In the genomic region with DNA sequence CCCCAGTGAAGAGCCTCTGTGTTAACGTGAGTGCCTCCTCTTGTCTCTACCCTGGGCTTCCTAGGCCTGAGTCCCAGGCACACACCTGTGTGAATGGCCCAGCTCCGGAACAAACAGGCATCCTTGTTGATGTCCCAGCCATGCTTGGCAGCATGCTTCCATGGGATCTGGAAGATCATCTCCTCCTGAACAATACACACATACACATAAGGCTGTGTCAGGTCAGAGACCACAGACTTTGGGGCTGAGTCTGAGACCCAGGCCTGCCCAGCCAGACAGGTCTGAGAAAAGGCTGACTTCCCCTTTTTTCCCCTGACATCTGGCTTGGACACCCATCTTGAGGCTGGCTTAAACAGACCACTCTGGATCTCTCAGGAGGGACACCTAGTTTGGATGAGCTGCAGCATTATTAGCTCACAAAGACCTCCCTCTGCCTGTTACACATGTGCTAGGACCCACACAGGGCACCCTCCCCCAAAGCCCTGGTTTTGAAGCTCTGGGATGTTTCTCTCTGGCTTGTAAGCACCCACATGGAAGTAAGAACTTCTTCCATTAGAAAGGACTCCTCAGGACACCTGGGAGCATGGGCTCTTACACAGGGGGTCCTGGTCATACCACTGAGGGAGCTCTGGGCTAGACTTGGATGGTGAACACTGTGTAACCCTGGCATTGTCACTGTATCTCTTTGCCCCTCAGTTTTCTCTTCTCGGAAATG, we compare ENCODE assay signal across 11 cellular contexts. TPM values are rescaled to one million over a fixed set of nuclear protein-coding genes. Genes with fewer than 3 reads are reported as not detected.
DNase-seq lines count a peak whose midpoint lies in the region; ATAC-seq, FAIRE-seq and TF ChIP-seq lines count a peak whose summit lies in the region.
"Had no signal": no experiment of that assay in that cellular context is flagged by ENCODE, and none has a peak within 500 bp of the region (broad histone marks: within the 10 kb centered on the region; RNA-seq: fewer than 3 reads in every experiment).

No MANE protein-coding gene starts in this region.

- H2AFZ ChIP-seq in OCI-LY3 (ENCODE audit: low read depth, low read length) (no peak overlapping the region), parathyroid adenoma (no peak overlapping the region)

- H3K4me2 ChIP-seq in OCI-LY3 (ENCODE audit: low read length) (peak overlapping the region; percentile 100), parathyroid adenoma (ENCODE audit: low read length) (no peak overlapping the region)

- peaks cover 38% of the 10 kb centered on the region for H3K79me2 ChIP-seq in OCI-LY3 (ENCODE audit: low read length)
- peaks cover 5% of the 10 kb centered on the region for H3K79me2 ChIP-seq in parathyroid adenoma

- peaks cover 32% of the 10 kb centered on the region for H3K4me1 ChIP-seq in OCI-LY3 (ENCODE audit: low read length)
- H3K4me1 ChIP-seq in parathyroid adenoma = peaks cover 3% of the 10 kb centered on the region
- H3K4me1 ChIP-seq in BE2C = no peaks in the 10 kb centered on the region; the same call in 1 of the 2 replicates

- TF ChIP-seq CTCF in OCI-LY3 (IDR thresholded peaks at IDR 0.05; ENCODE audit: low read depth, low read length) (no peak), astrocyte of the cerebellum (IDR thresholded peaks at IDR 0.05; ENCODE audit: low read depth, low read length, missing control alignments) (no peak), parathyroid adenoma (IDR thresholded peaks at IDR 0.05) (no peak), BE2C (IDR thresholded peaks at IDR 0.05; ENCODE audit: low read depth, low read length) (no peak)

- no peak for FAIRE-seq in RCC 7860 (lab: Jason Lieb, UNC)

- H3K9ac ChIP-seq in OCI-LY3 (ENCODE audit: low read length) = peak overlapping the region; percentile 90; the same call in 1 of the 2 replicates
- no peak overlapping the region for H3K9ac ChIP-seq in parathyroid adenoma

- H3K27ac ChIP-seq in OCI-LY3 (ENCODE audit: low read length) (no peak overlapping the region), parathyroid adenoma (peak overlapping the region; percentile 38)
- H3K27ac ChIP-seq: cardiac muscle cell had no signal

- peak; percentile 45 for DNase-seq in GDM1 (lab: John Stamatoyannopoulos, UW)
- DNase-seq in astrocyte of the cerebellum (ENCODE audit: low read depth) = no peak
- DNase-seq in BE2C = no peak
- no peak for DNase-seq in mucosa of gallbladder (ENCODE audit: low spot score)
- no peak for DNase-seq in RCC 7860 (ENCODE audit: low spot score)

- H3K9me3 ChIP-seq in OCI-LY3 (ENCODE audit: insufficient read depth, low read length) = no peaks in the 10 kb centered on the region
- H3K9me3 ChIP-seq in parathyroid adenoma (ENCODE audit: control insufficient read depth, low read length) = no peaks in the 10 kb centered on the region
- no peaks in the 10 kb centered on the region for H3K9me3 ChIP-seq in BE2C

- peaks cover 51% of the 10 kb centered on the region for H4K20me1 ChIP-seq in OCI-LY3 (ENCODE audit: insufficient read depth, low read length)

- H3K4me3 ChIP-seq in OCI-LY3 (ENCODE audit: low read length) (peak overlapping the region; percentile 97; the same call in 1 of the 2 replicates), astrocyte of the cerebellum (ENCODE audit: low read depth, low read length) (peak overlapping the region; percentile 93), parathyroid adenoma (ENCODE audit: low read depth, low read length) (no peak overlapping the region), BE2C (ENCODE audit: low read depth, low read length) (no peak overlapping the region)
- H3K4me3 ChIP-seq: cardiac muscle cell had no signal

- H3K36me3 ChIP-seq in OCI-LY3 (replicated peaks; ENCODE audit: low read depth, low read length) (peaks cover 62% of the 10 kb centered on the region), parathyroid adenoma (ENCODE audit: control insufficient read depth, insufficient read depth, low read length) (no peaks in the 10 kb centered on the region), BE2C (no peaks in the 10 kb centered on the region)
- H3K36me3 ChIP-seq: cardiac muscle cell had no signal

- peaks cover 4% of the 10 kb centered on the region; the same call in 1 of the 2 replicates for H3K27me3 ChIP-seq in OCI-LY3 (ENCODE audit: low read depth, low read length)
- H3K27me3 ChIP-seq in parathyroid adenoma (ENCODE audit: control insufficient read depth, insufficient read depth, low read length) = no peaks in the 10 kb centered on the region
- no peaks in the 10 kb centered on the region for H3K27me3 ChIP-seq in BE2C

- no peak for ATAC-seq in HG02840 (IDR thresholded peaks at IDR 0.05; ENCODE audit: low FRiP score, unreplicated experiment)

- in situ Hi-C loops in astrocyte of the cerebellum (cut with HindIII; ENCODE audit: low sequenced_read_pairs) = no loop called here

RNA-seq across cellular contexts. Expression of gene IRF1, which starts 2.6 kb away (rescaled TPM):
- polyA plus RNA-seq in BE2C (2012; ENCODE audit: insufficient read depth, insufficient read length, low read depth) = 22.5 TPM
- total RNA-seq in mucosa of gallbladder = 38.3 TPM

RNA-seq across cellular contexts. Expression of gene IL5, which starts 55.3 kb away (rescaled TPM):
- 1.3 TPM for polyA plus RNA-seq in BE2C (2012; ENCODE audit: insufficient read depth, insufficient read length, low read depth)
- not detected for total RNA-seq in mucosa of gallbladder
- total RNA-seq: cardiac muscle cell, lower leg skin, RPMI7951 had no signal
- polyA plus RNA-seq: cardiac muscle cell had no signal

Comparison
In these comparisons a context has a peak if more than half of its experiments do, and no peak if none do; other contexts are left out.
1. H3K4me3 ChIP-seq: peak in OCI-LY3 (single experiment) and astrocyte of the cerebellum (single experiment); none in parathyroid adenoma (single experiment) and BE2C (single experiment).